Comparison of ENCODE assay signal across 9 cellular contexts in the genomic region with DNA sequence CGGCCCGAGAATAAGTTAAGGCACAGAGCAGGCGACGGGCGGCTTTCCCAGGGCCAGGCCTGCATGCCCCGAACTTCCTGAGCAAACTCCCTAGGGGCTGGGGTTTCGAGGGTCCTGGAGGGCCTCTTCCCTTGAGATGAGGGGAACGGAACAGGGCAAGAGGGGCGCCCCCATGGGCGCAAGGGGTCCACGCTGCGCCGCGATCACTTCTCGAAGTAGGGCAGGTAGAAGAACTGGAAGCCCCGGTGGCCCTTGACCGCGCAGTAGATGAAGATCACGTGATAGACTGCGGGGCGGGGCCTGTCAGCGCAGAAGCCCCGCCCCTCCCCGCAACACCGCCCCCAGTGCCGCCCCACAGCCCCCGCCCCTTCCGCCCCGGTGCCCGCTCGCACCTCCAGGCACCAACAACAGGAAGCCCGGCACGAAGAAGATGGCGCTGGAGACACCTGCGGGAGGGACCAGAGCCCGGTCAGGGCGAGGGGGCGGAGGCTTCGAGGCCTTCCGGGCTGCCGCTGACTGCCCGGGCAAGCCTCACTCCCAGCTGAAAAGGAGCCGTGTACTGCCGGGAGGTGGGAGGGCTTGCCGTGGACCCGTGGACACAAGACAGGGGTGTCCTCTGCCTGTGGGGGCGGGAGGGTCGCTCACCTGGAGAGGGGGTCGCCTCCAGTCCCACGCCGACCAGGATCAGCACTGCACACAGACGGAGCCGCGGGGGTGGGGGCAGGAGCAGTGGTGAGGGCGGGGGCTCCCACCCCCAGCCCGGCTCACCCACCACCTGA. TPM values are rescaled to one million over a fixed set of nuclear protein-coding genes. Genes with fewer than 3 reads are reported as not detected.
DNase-seq lines count a peak whose midpoint lies in the region; ATAC-seq and TF ChIP-seq lines count a peak whose summit lies in the region.
"Had no signal": no experiment of that assay in that cellular context is flagged by ENCODE, and none has a peak within 500 bp of the region (broad histone marks: within the 10 kb centered on the region; RNA-seq: fewer than 3 reads in every experiment).

No MANE protein-coding gene starts in this region.

- H3K36me3 ChIP-seq in CD8-positive, alpha-beta T cell (ENCODE audit: insufficient read depth, low read length), result no peaks in the 10 kb centered on the region
- H3K36me3 ChIP-seq in suprapubic skin, result no peaks in the 10 kb centered on the region

- TF ChIP-seq CTCF in CD8-positive, alpha-beta T cell (IDR thresholded peaks at IDR 0.05), result no peak
- TF ChIP-seq CTCF in omental fat pad (IDR thresholded peaks at IDR 0.05) (no peak), suprapubic skin (IDR thresholded peaks at IDR 0.05) (no peak)

- H3K27ac Mint-ChIP-seq in CD8-positive, alpha-beta T cell, result peak overlapping the region; percentile 95
- peak overlapping the region; percentile 90 for H3K27ac Mint-ChIP-seq in activated naive CD4-positive, alpha-beta T cell treated with anti-CD3 and anti-CD28 coated beads for 36 hours

- peaks cover 42% of the 10 kb centered on the region for H3K4me1 ChIP-seq in CD8-positive, alpha-beta T cell (ENCODE audit: insufficient read depth, low read length)
- H3K4me1 ChIP-seq in suprapubic skin, result peaks cover 57% of the 10 kb centered on the region

- POLR2A ChIA-PET in CD8-positive, alpha-beta T cell (lab: Charles Lee), result interaction anchor here (0.5 to 6.9 kb wide), 19 partner anchors 12 to 73 kb away, joined by 3 to 130 read pairs (median 6); partner anchors contain the start of genes AIP, GPR152, PITPNM1 and PTPRCAP

- no peaks in the 10 kb centered on the region for H3K36me3 Mint-ChIP-seq in CD8-positive, alpha-beta T cell
- H3K36me3 Mint-ChIP-seq in activated naive CD4-positive, alpha-beta T cell treated with anti-CD3 and anti-CD28 coated beads for 36 hours (ENCODE audit: low read depth), result peaks cover 5% of the 10 kb centered on the region

- H3K27me3 ChIP-seq in CD8-positive, alpha-beta T cell (ENCODE audit: insufficient read depth, low read length), result no peaks in the 10 kb centered on the region
- no peaks in the 10 kb centered on the region for H3K27me3 ChIP-seq in suprapubic skin

- ATAC-seq in CD8-positive, alpha-beta T cell, result peak; percentile 80
- ATAC-seq in GM21526 (IDR thresholded peaks at IDR 0.05; ENCODE audit: low FRiP score, unreplicated experiment) (peak; percentile 55), omental fat pad (ENCODE audit: low FRiP score) (peak; percentile 65)

- no peaks in the 10 kb centered on the region for H3K27me3 Mint-ChIP-seq in CD8-positive, alpha-beta T cell (ENCODE audit: low read depth)
- H3K27me3 Mint-ChIP-seq in activated naive CD4-positive, alpha-beta T cell treated with anti-CD3 and anti-CD28 coated beads for 36 hours (ENCODE audit: low read depth), result no peaks in the 10 kb centered on the region

- no peaks in the 10 kb centered on the region for H3K9me3 ChIP-seq in CD8-positive, alpha-beta T cell (ENCODE audit: low read length)
- no peaks in the 10 kb centered on the region for H3K9me3 ChIP-seq in suprapubic skin

- DNase-seq in CD8-positive, alpha-beta T cell, result peak; percentile 80 to 96 (median 92)
- DNase-seq in Kasumi-1 (lab: John Stamatoyannopoulos, UW) (peak; percentile 82 to 86), SHP77 treated with DMSO at 0.1 percent for 48 hours (lab: John Stamatoyannopoulos, UW) (peak; percentile 69), glomerular visceral epithelial cell (ENCODE audit: extremely low spot score) (peak; percentile 94), omental fat pad (ENCODE audit: low spot score) (peak; percentile 63), suprapubic skin (ENCODE audit: low spot score in 2 of 2) (peak; percentile 92 to 96)
- peak; percentile 96 for DNase-seq in activated naive CD4-positive, alpha-beta T cell treated with anti-CD3 and anti-CD28 coated beads for 36 hours

- H3K4me3 Mint-ChIP-seq in CD8-positive, alpha-beta T cell, result peak overlapping the region; percentile 84
- H3K4me3 Mint-ChIP-seq in activated naive CD4-positive, alpha-beta T cell treated with anti-CD3 and anti-CD28 coated beads for 36 hours, result peak overlapping the region; percentile 81

- no peak for TF ChIP-seq POLR2A in suprapubic skin (IDR thresholded peaks at IDR 0.05)

- peak overlapping the region; percentile 78 for H3K27ac ChIP-seq in CD8-positive, alpha-beta T cell (ENCODE audit: low read depth, low read length)
- peak overlapping the region; percentile 86 for H3K27ac ChIP-seq in suprapubic skin

- peak overlapping the region; percentile 83 for H3K4me3 ChIP-seq in CD8-positive, alpha-beta T cell (ENCODE audit: low read depth, low read length)
- H3K4me3 ChIP-seq in suprapubic skin, result peak overlapping the region; percentile 46

- intact Hi-C loops in CD8-positive, alpha-beta T cell (cut with DNase I, micrococcal nuclease), result loop anchor here (1.0 to 10.0 kb wide), 11 partner anchors 20 to 1150 kb away; partner anchors contain the start of genes RPS6KB2 (in 2 of the 2), CD248 (in 1 of the 2), CDK2AP2 (in 1 of the 2) and CORO1B (in 1 of the 2)
- intact Hi-C loops in activated naive CD4-positive, alpha-beta T cell treated with anti-CD3 and anti-CD28 coated beads for 36 hours (cut with micrococcal nuclease), result loop anchor here (1.0 kb wide), 4 partner anchors 19 to 62 kb away; partner anchors contain the start of gene AIP

- no peak for TF ChIP-seq EP300 in suprapubic skin (IDR thresholded peaks at IDR 0.05)

- 17% methylated on average over 13 of the region's 56 CpGs for WGBS in suprapubic skin

- CTCF ChIA-PET in CD8-positive, alpha-beta T cell (lab: Charles Lee), result interaction anchor here (1.6 to 3.0 kb wide), 2 partner anchors 26 to 63 kb away, joined by 7 to 10 read pairs; partner anchors contain the start of genes PPP1CA and PTPRCAP
- CTCF ChIA-PET in activated naive CD4-positive, alpha-beta T cell treated with anti-CD3 and anti-CD28 coated beads for 36 hours (lab: Charles Lee), result no interaction called here

- H3K9me3 Mint-ChIP-seq in CD8-positive, alpha-beta T cell, result no peaks in the 10 kb centered on the region
- H3K9me3 Mint-ChIP-seq in activated naive CD4-positive, alpha-beta T cell treated with anti-CD3 and anti-CD28 coated beads for 36 hours, result no peaks in the 10 kb centered on the region

- H3K4me1 Mint-ChIP-seq in CD8-positive, alpha-beta T cell (ENCODE audit: low read depth), result peaks cover 43% of the 10 kb centered on the region
- H3K4me1 Mint-ChIP-seq in activated naive CD4-positive, alpha-beta T cell treated with anti-CD3 and anti-CD28 coated beads for 36 hours (ENCODE audit: low read depth), result peaks cover 38% of the 10 kb centered on the region

RNA-seq across cellular contexts. Expression of gene TMEM134, which starts 4.5 kb away (rescaled TPM):
- 10 to 100 TPM; 41.2 to 48.5 TPM for total RNA-seq in CD8-positive, alpha-beta T cell
- total RNA-seq in activated naive CD4-positive, alpha-beta T cell treated with anti-CD3 and anti-CD28 coated beads for 36 hours, result 10 to 100 TPM; 52.6 to 56.1 TPM
- 10 to 100 TPM; 33.6 to 56.6 (median 44.0) TPM for total RNA-seq in omental fat pad
- 100 to 1,000 TPM; 131 to 376 (median 207) TPM for total RNA-seq in suprapubic skin

RNA-seq across cellular contexts. Expression of gene CABP4, which starts 9.4 kb away (rescaled TPM):
- 1 to 10 TPM; 5.0 to 5.2 TPM for total RNA-seq in CD8-positive, alpha-beta T cell
- total RNA-seq in activated naive CD4-positive, alpha-beta T cell treated with anti-CD3 and anti-CD28 coated beads for 36 hours, result 1 to 10 TPM; 1.4 to 2.3 TPM
- total RNA-seq in omental fat pad (1 to 10 TPM in 3 of 4 donors, under 1 TPM in 1; 0.65 to 4.6 (median 3.0) TPM), suprapubic skin (1 to 10 TPM in 1 of 4 donors, under 1 TPM in 2, not detected in 1; 0.38 to 2.5 (median 0.72) TPM)

RNA-seq across cellular contexts. Expression of gene GPR152, which starts 12.1 kb away (rescaled TPM):
- not detected for total RNA-seq in CD8-positive, alpha-beta T cell
- not detected for total RNA-seq in activated naive CD4-positive, alpha-beta T cell treated with anti-CD3 and anti-CD28 coated beads for 36 hours
- total RNA-seq in omental fat pad (not detected), suprapubic skin (under 1 TPM in 1 of 4 donors, not detected in 3; 0.34 TPM)
- total RNA-seq: T-helper 2 cell treated with Interferon-gamma antibody and Interleukin-4, amounts not matched to agents 100 ng/mL and 5 ng/mL, for 36 hours had no signal

RNA-seq across cellular contexts. Expression of gene AIP, which starts 18.2 kb away (rescaled TPM):
- total RNA-seq in CD8-positive, alpha-beta T cell, result 100 to 1,000 TPM; 109 to 111 TPM
- 100 to 1,000 TPM; 163 to 166 TPM for total RNA-seq in activated naive CD4-positive, alpha-beta T cell treated with anti-CD3 and anti-CD28 coated beads for 36 hours
- total RNA-seq in omental fat pad, result 10 to 100 TPM; 51.2 to 67.5 (median 62.1) TPM
- 10 to 100 TPM; 30.5 to 58.4 (median 42.2) TPM for total RNA-seq in suprapubic skin

RNA-seq across cellular contexts. Expression of gene CORO1B, which starts 21.3 kb away (rescaled TPM):
- 1 to 10 TPM; 7.5 to 9.3 TPM for total RNA-seq in CD8-positive, alpha-beta T cell
- total RNA-seq in activated naive CD4-positive, alpha-beta T cell treated with anti-CD3 and anti-CD28 coated beads for 36 hours, result 100 to 1,000 TPM; 298 to 305 TPM
- 10 to 100 TPM; 55.9 to 70.9 (median 63.9) TPM for total RNA-seq in omental fat pad
- total RNA-seq in suprapubic skin, result 10 to 100 TPM; 46.7 to 64.2 (median 47.1) TPM

Comparison
In these comparisons a context has a peak if more than half of its experiments do, and no peak if none do; other contexts are left out.
1. Peak in every context shown above with its lines: DNase-seq, ATAC-seq, H3K4me3 ChIP-seq and H3K27ac ChIP-seq.